29 cellular contexts compared by ENCODE assay signal in the genomic region with DNA sequence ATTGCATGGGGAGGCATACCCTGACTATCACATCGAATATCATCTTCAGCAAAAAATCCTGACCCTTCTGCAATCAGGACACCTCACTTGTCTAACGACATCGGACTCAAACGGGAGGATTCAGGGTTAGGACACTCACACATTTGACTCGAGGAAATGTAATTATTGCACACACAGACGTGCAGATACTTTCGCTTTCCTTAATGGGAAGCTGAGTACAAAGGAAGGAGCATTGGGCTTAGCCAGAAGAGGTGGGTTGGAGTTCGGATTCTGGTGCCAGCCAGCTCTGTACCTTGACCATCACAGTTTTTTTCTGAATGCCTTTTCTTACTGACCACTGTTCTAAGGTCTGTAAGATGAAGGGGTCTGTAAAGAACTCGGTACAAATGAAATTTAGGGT.
"Had no signal": no experiment of that assay in that cellular context is flagged by ENCODE, and none has a peak within 500 bp of the region (broad histone marks: within the 10 kb centered on the region; RNA-seq: fewer than 3 reads in every experiment).

No MANE protein-coding gene starts in this region.

- H3K4me3 Mint-ChIP-seq: activated CD4-positive, alpha-beta T cell treated with anti-CD3 and anti-CD28 coated beads for 36 hours; activated CD8-positive, alpha-beta memory T cell treated with anti-CD3 and anti-CD28 coated beads, Interleukin-2, amount 10 ng/mL, durations not matched to agents 7 days and 5 days; activated CD8-positive, alpha-beta T cell treated with anti-CD3 and anti-CD28 coated beads, Interleukin-2, amount 10 ng/mL, durations not matched to agents 7 days and 5 days; activated naive CD4-positive, alpha-beta T cell treated with anti-CD3 and anti-CD28 coated beads, Interleukin-2, amount 50 U/mL, for 24 hours; activated naive CD8-positive, alpha-beta T cell treated with anti-CD3 and anti-CD28 coated beads, Interleukin-2, amount 50 U/mL, for 24 hours; central memory CD8-positive, alpha-beta T cell; natural killer cell; neural progenitor cell; stimulated activated memory B cell treated with anti-CD40 and anti-IgM and Interleukin-4, amounts not matched to agents 10 μg/mL and 1 μg/mL and 100 μg/mL, for 72 hours; stimulated activated naive CD8-positive, alpha-beta T cell treated with anti-CD3 and anti-CD28 coated beads, Interleukin-15, amount 100 ng/mL, for 72 hours had no signal

- H3K27me3 Mint-ChIP-seq: activated CD4-positive, alpha-beta T cell treated with anti-CD3 and anti-CD28 coated beads for 36 hours; activated CD8-positive, alpha-beta memory T cell treated with anti-CD3 and anti-CD28 coated beads, Interleukin-2, amount 10 ng/mL, durations not matched to agents 7 days and 5 days; activated naive CD8-positive, alpha-beta T cell treated with anti-CD3 and anti-CD28 coated beads, Interleukin-2, amount 50 U/mL, for 24 hours; central memory CD8-positive, alpha-beta T cell; stimulated activated memory B cell treated with anti-CD40 and anti-IgM and Interleukin-4, amounts not matched to agents 10 μg/mL and 1 μg/mL and 100 μg/mL, for 72 hours; stimulated activated naive CD8-positive, alpha-beta T cell treated with anti-CD3 and anti-CD28 coated beads, Interleukin-15, amount 100 ng/mL, for 72 hours had no signal

- H3K9ac ChIP-seq: neural progenitor cell, parathyroid adenoma had no signal

- H3K27me3 ChIP-seq: breast epithelium, gastrocnemius medialis, left lung, neural progenitor cell, sigmoid colon, thyroid gland had no signal

- H2AFZ ChIP-seq: neural progenitor cell, parathyroid adenoma had no signal

- H3K4me2 ChIP-seq: neural progenitor cell had no signal

- H3K4me1 ChIP-seq: breast epithelium, gastrocnemius medialis, left lung, lower lobe of right lung, neural progenitor cell, parathyroid adenoma, psoas muscle, sigmoid colon, thyroid gland had no signal

- H3K9me3 ChIP-seq: breast epithelium, gastrocnemius medialis, lower lobe of right lung, psoas muscle, thyroid gland had no signal

- FAIRE-seq: islet of Langerhans, small intestine had no signal

- H3K4me1 Mint-ChIP-seq: activated CD4-positive, alpha-beta T cell treated with anti-CD3 and anti-CD28 coated beads for 36 hours; activated CD8-positive, alpha-beta memory T cell treated with anti-CD3 and anti-CD28 coated beads, Interleukin-2, amount 10 ng/mL, durations not matched to agents 7 days and 5 days; activated naive CD4-positive, alpha-beta T cell treated with anti-CD3 and anti-CD28 coated beads, Interleukin-2, amount 50 U/mL, for 24 hours; activated naive CD8-positive, alpha-beta T cell treated with anti-CD3 and anti-CD28 coated beads, Interleukin-2, amount 50 U/mL, for 24 hours; central memory CD8-positive, alpha-beta T cell; natural killer cell; neural progenitor cell; stimulated activated memory B cell treated with anti-CD40 and anti-IgM and Interleukin-4, amounts not matched to agents 10 μg/mL and 1 μg/mL and 100 μg/mL, for 72 hours; stimulated activated naive CD8-positive, alpha-beta T cell treated with anti-CD3 and anti-CD28 coated beads, Interleukin-15, amount 100 ng/mL, for 72 hours had no signal

- H3K9me3 Mint-ChIP-seq: activated naive CD4-positive, alpha-beta T cell treated with anti-CD3 and anti-CD28 coated beads, Interleukin-2, amount 50 U/mL, for 24 hours; activated naive CD8-positive, alpha-beta T cell treated with anti-CD3 and anti-CD28 coated beads, Interleukin-2, amount 50 U/mL, for 24 hours; activated T-helper 2 cell treated with anti-CD3 and anti-CD28 coated beads, Interferon-gamma antibody, Interleukin-2, Interleukin-4, amounts not matched to agents 10 μg/mL and 5 μg/mL and 100 μg/mL, durations not matched to agents 14 hours and 24 hours and 36 hours; central memory CD8-positive, alpha-beta T cell; stimulated activated memory B cell treated with anti-CD40 and anti-IgM and Interleukin-4, amounts not matched to agents 10 μg/mL and 1 μg/mL and 100 μg/mL, for 72 hours; stimulated activated naive CD8-positive, alpha-beta T cell treated with anti-CD3 and anti-CD28 coated beads, Interleukin-15, amount 100 ng/mL, for 72 hours had no signal

- H3K36me3 Mint-ChIP-seq: activated CD8-positive, alpha-beta memory T cell treated with anti-CD3 and anti-CD28 coated beads, Interleukin-2, amount 10 ng/mL, durations not matched to agents 7 days and 5 days; activated naive CD4-positive, alpha-beta T cell treated with anti-CD3 and anti-CD28 coated beads, Interleukin-2, amount 50 U/mL, for 24 hours; natural killer cell; neural progenitor cell; stimulated activated memory B cell treated with anti-CD40 and anti-IgM and Interleukin-4, amounts not matched to agents 10 μg/mL and 1 μg/mL and 100 μg/mL, for 72 hours had no signal

- H3K4me3 ChIP-seq: breast epithelium, gastrocnemius medialis, left lung, lower lobe of right lung, neural progenitor cell, psoas muscle, sigmoid colon, thyroid gland had no signal

- DNase-seq: activated CD4-positive, alpha-beta T cell treated with anti-CD3 and anti-CD28 coated beads for 36 hours; activated CD4-positive, CD25-positive, alpha-beta regulatory T cell; activated CD8-positive, alpha-beta memory T cell treated with anti-CD3 and anti-CD28 coated beads, Interleukin-2, amount 10 ng/mL, durations not matched to agents 7 days and 5 days; activated CD8-positive, alpha-beta T cell treated with anti-CD3 and anti-CD28 coated beads, Interleukin-2, amount 10 ng/mL, durations not matched to agents 7 days and 5 days; activated naive CD8-positive, alpha-beta T cell treated with anti-CD3 and anti-CD28 coated beads, Interleukin-2, amount 50 U/mL, for 24 hours; activated T-cell treated with anti-CD3 and anti-CD28 coated beads, Interleukin-2, amount 50 U/mL, for 48 hours; dermis blood vessel endothelial cell; effector memory CD4-positive, alpha-beta T cell; gastrocnemius medialis; glutamatergic neuron; left lung; lower lobe of right lung; mesenchymal stem cell; natural killer cell; occipital lobe; psoas muscle; sigmoid colon; small intestine; stimulated activated CD4-positive, alpha-beta T cell treated with anti-CD3 and anti-CD28 coated beads, Interleukin-4, amount 100 ng/mL, for 24 hours; stimulated activated naive CD8-positive, alpha-beta T cell treated with anti-CD3 and anti-CD28 coated beads, Interleukin-15, amount 100 ng/mL, for 72 hours; thyroid gland had no signal

- H3K27ac ChIP-seq: breast epithelium, gastrocnemius medialis, left lung, lower lobe of right lung, neural progenitor cell, parathyroid adenoma, psoas muscle, sigmoid colon, thyroid gland had no signal

- ATAC-seq: activated CD4-positive, alpha-beta T cell treated with anti-CD3 and anti-CD28 coated beads for 36 hours; activated CD8-positive, alpha-beta memory T cell treated with anti-CD3 and anti-CD28 coated beads, Interleukin-2, amount 10 ng/mL, durations not matched to agents 7 days and 5 days; activated CD8-positive, alpha-beta T cell treated with anti-CD3 and anti-CD28 coated beads, Interleukin-2, amount 10 ng/mL, durations not matched to agents 7 days and 5 days; activated naive CD8-positive, alpha-beta T cell treated with anti-CD3 and anti-CD28 coated beads, Interleukin-2, amount 50 U/mL, for 24 hours; gastrocnemius medialis; left lung; lower lobe of right lung; natural killer cell; psoas muscle; stimulated activated memory B cell treated with anti-CD40 and anti-IgM and Interleukin-4, amounts not matched to agents 10 μg/mL and 1 μg/mL and 100 μg/mL, for 72 hours; stimulated activated naive CD8-positive, alpha-beta T cell treated with anti-CD3 and anti-CD28 coated beads, Interleukin-15, amount 100 ng/mL, for 72 hours had no signal

- H3K79me2 ChIP-seq: parathyroid adenoma had no signal

- H3K27ac Mint-ChIP-seq: activated CD4-positive, alpha-beta T cell treated with anti-CD3 and anti-CD28 coated beads for 36 hours; activated CD8-positive, alpha-beta memory T cell treated with anti-CD3 and anti-CD28 coated beads, Interleukin-2, amount 10 ng/mL, durations not matched to agents 7 days and 5 days; activated CD8-positive, alpha-beta T cell treated with anti-CD3 and anti-CD28 coated beads, Interleukin-2, amount 10 ng/mL, durations not matched to agents 7 days and 5 days; activated naive CD4-positive, alpha-beta T cell treated with anti-CD3 and anti-CD28 coated beads, Interleukin-2, amount 50 U/mL, for 24 hours; activated naive CD8-positive, alpha-beta T cell treated with anti-CD3 and anti-CD28 coated beads, Interleukin-2, amount 50 U/mL, for 24 hours; activated T-helper 2 cell treated with anti-CD3 and anti-CD28 coated beads, Interferon-gamma antibody, Interleukin-2, Interleukin-4, amounts not matched to agents 10 μg/mL and 5 μg/mL and 100 μg/mL, durations not matched to agents 14 hours and 24 hours and 36 hours; natural killer cell; neural progenitor cell; stimulated activated memory B cell treated with anti-CD40 and anti-IgM and Interleukin-4, amounts not matched to agents 10 μg/mL and 1 μg/mL and 100 μg/mL, for 72 hours; stimulated activated naive CD8-positive, alpha-beta T cell treated with anti-CD3 and anti-CD28 coated beads, Interleukin-15, amount 100 ng/mL, for 72 hours had no signal

- H3K36me3 ChIP-seq: breast epithelium, gastrocnemius medialis, left lung, lower lobe of right lung, neural progenitor cell, sigmoid colon, thyroid gland had no signal
